1 cellular context compared by ENCODE assay signal in genomic region chr18:22525883-22526282, GRCh38.
TF ChIP-seq lines count a peak whose summit lies in the region.

No MANE protein-coding gene starts in this region.

TF ChIP-seq in IMR-90, 13 proteins besides CTCF, POLR2A, EP300 and RAD21 (continued from another document):
- TF ChIP-seq, protein P1, sequence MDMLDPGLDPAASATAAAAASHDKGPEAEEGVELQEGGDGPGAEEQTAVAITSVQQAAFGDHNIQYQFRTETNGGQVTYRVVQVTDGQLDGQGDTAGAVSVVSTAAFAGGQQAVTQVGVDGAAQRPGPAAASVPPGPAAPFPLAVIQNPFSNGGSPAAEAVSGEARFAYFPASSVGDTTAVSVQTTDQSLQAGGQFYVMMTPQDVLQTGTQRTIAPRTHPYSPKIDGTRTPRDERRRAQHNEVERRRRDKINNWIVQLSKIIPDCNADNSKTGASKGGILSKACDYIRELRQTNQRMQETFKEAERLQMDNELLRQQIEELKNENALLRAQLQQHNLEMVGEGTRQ (IDR thresholded peaks at IDR 0.05; ENCODE audit: low read depth, low read length): no peak
- TF ChIP-seq BHLHE40 (IDR thresholded peaks at IDR 0.05; ENCODE audit: low read depth, low read length) (no peak), MAZ (IDR thresholded peaks at IDR 0.05; ENCODE audit: borderline replicate concordance, low read depth, low read length) (no peak), MAFK (IDR thresholded peaks at IDR 0.05; ENCODE audit: low read depth, low read length) (no peak), RCOR1 (IDR thresholded peaks at IDR 0.05; ENCODE audit: insufficient replicate concordance, low read length) (no peak), MXI1 (IDR thresholded peaks at IDR 0.05; ENCODE audit: borderline replicate concordance, low read depth, low read length) (no peak), NFE2L2 (IDR thresholded peaks at IDR 0.05; ENCODE audit: low read depth, low read length) (no peak)
- TF ChIP-seq, protein P2, sequence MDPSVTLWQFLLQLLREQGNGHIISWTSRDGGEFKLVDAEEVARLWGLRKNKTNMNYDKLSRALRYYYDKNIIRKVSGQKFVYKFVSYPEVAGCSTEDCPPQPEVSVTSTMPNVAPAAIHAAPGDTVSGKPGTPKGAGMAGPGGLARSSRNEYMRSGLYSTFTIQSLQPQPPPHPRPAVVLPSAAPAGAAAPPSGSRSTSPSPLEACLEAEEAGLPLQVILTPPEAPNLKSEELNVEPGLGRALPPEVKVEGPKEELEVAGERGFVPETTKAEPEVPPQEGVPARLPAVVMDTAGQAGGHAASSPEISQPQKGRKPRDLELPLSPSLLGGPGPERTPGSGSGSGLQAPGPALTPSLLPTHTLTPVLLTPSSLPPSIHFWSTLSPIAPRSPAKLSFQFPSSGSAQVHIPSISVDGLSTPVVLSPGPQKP (IDR thresholded peaks at IDR 0.05; ENCODE audit: borderline replicate concordance, low read depth, low read length): no peak
